23 cellular contexts compared by ENCODE assay signal in genomic region chr6:36267731-36268477, GRCh38. TPM values are rescaled to one million over a fixed set of nuclear protein-coding genes. Genes with fewer than 3 reads are reported as not detected.
"Had no signal": no experiment of that assay in that cellular context is flagged by ENCODE, and none has a peak within 500 bp of the region (broad histone marks: within the 10 kb centered on the region; RNA-seq: fewer than 3 reads in every experiment).

No MANE protein-coding gene starts in this region.

- H3K27me3 Mint-ChIP-seq: brain had no signal

- H3K27me3 ChIP-seq: upper lobe of left lung had no signal

- H3K4me1 ChIP-seq: left ventricle myocardium inferior had no signal

- H3K27ac Mint-ChIP-seq: activated B cell treated with CpG ODN at 0.5 μM for 24 hours; activated CD8-positive, alpha-beta T cell treated with anti-CD3 and anti-CD28 coated beads for 36 hours; activated naive CD8-positive, alpha-beta T cell; endodermal cell; memory B cell; natural killer cell treated with Interleukin-12 subunit alpha and Interleukin-12 subunit beta and Interleukin-15 and Interleukin-18, amount 100 ng/mL, for 72 hours; stimulated activated naive B cell treated with anti-CD40 and anti-IgM and Interleukin-4, amounts not matched to agents 10 μg/mL and 1 μg/mL and 100 μg/mL, for 72 hours had no signal

- H3K36me3 ChIP-seq: upper lobe of left lung had no signal

- H3K4me3 ChIP-seq: left ventricle myocardium inferior, upper lobe of left lung had no signal

- H3K36me3 Mint-ChIP-seq: activated naive CD8-positive, alpha-beta T cell; brain; natural killer cell treated with Interleukin-12 subunit alpha and Interleukin-12 subunit beta and Interleukin-15 and Interleukin-18, amount 100 ng/mL, for 72 hours; stimulated activated naive B cell treated with anti-CD40 and anti-IgM and Interleukin-4, amounts not matched to agents 10 μg/mL and 1 μg/mL and 100 μg/mL, for 72 hours had no signal

- H3K4me1 Mint-ChIP-seq: activated B cell treated with CpG ODN at 0.5 μM for 24 hours; memory B cell; stimulated activated naive B cell treated with anti-CD40 and anti-IgM and Interleukin-4, amounts not matched to agents 10 μg/mL and 1 μg/mL and 100 μg/mL, for 72 hours had no signal

- H3K4me3 Mint-ChIP-seq: activated B cell treated with CpG ODN at 0.5 μM for 24 hours; activated CD8-positive, alpha-beta T cell treated with anti-CD3 and anti-CD28 coated beads for 36 hours; activated naive CD8-positive, alpha-beta T cell; brain; endodermal cell; memory B cell; natural killer cell treated with Interleukin-12 subunit alpha and Interleukin-12 subunit beta and Interleukin-15 and Interleukin-18, amount 100 ng/mL, for 72 hours; stimulated activated naive B cell treated with anti-CD40 and anti-IgM and Interleukin-4, amounts not matched to agents 10 μg/mL and 1 μg/mL and 100 μg/mL, for 72 hours had no signal

- ATAC-seq: activated CD8-positive, alpha-beta T cell treated with anti-CD3 and anti-CD28 coated beads for 36 hours; natural killer cell treated with Interleukin-12 subunit alpha and Interleukin-12 subunit beta and Interleukin-15 and Interleukin-18, amount 100 ng/mL, for 72 hours; stimulated activated naive B cell treated with anti-CD40 and anti-IgM and Interleukin-4, amounts not matched to agents 10 μg/mL and 1 μg/mL and 100 μg/mL, for 72 hours had no signal

- H3K9me3 Mint-ChIP-seq: natural killer cell treated with Interleukin-12 subunit alpha and Interleukin-12 subunit beta and Interleukin-15 and Interleukin-18, amount 100 ng/mL, for 72 hours had no signal

- H3K27ac ChIP-seq: left ventricle myocardium inferior, upper lobe of left lung had no signal

- DNase-seq: activated B cell treated with CpG ODN at 0.5 μM for 24 hours; activated CD4-positive, alpha-beta T cell treated with anti-CD3 and anti-CD28 coated beads for 48 hours; activated CD8-positive, alpha-beta memory T cell treated with anti-CD3 and anti-CD28 coated beads, Interleukin-2, amount 50 U/mL, for 4 hours; activated CD8-positive, alpha-beta T cell treated with anti-CD3 and anti-CD28 coated beads for 36 hours; activated gamma-delta T cell treated with Interleukin-2 at 50 U/mL for 16 hours; activated T-cell treated with anti-CD3 and anti-CD28 coated beads, Interleukin-2, amount 50 U/mL, for 48 hours; amniotic stem cell; endodermal cell; islet precursor cell; left ventricle myocardium inferior; retina; stimulated activated CD4-positive, alpha-beta T cell treated with anti-CD3 and anti-CD28 coated beads, Interleukin-2, amount 100 ng/mL, for 48 hours; stimulated activated naive B cell treated with anti-CD40 and anti-IgM and Interleukin-4, amounts not matched to agents 10 μg/mL and 1 μg/mL and 100 μg/mL, for 72 hours; substantia nigra had no signal

RNA-seq across cellular contexts. Expression of gene PNPLA1, which starts 2.0 kb away (rescaled TPM):
- total RNA-seq: activated B cell treated with CpG ODN at 0.5 μM for 24 hours; activated CD8-positive, alpha-beta T cell treated with anti-CD3 and anti-CD28 coated beads for 36 hours; cerebellum; dermis microvascular lymphatic vessel endothelial cell; endodermal cell; left ventricle myocardium inferior; skeletal muscle tissue; T-helper 2 cell treated with Interferon-gamma antibody and Interleukin-4, amounts not matched to agents 100 ng/mL and 5 ng/mL, for 36 hours had no signal
